28 cellular contexts compared by ENCODE assay signal in genomic region chr14:36683083-36683724, GRCh38. TPM values are rescaled to one million over a fixed set of nuclear protein-coding genes. Genes with fewer than 3 reads are reported as not detected.
DNase-seq lines count a peak whose midpoint lies in the region; ATAC-seq and TF ChIP-seq lines count a peak whose summit lies in the region.
"Had no signal": no experiment of that assay in that cellular context is flagged by ENCODE, and none has a peak within 500 bp of the region (broad histone marks: within the 10 kb centered on the region; RNA-seq: fewer than 3 reads in every experiment).

No MANE protein-coding gene starts in this region.

- H3K9me3 Mint-ChIP-seq in MCF 10A (ENCODE audit: unreplicated experiment) (no peaks in the 10 kb centered on the region), endodermal cell (no peaks in the 10 kb centered on the region)
- H3K9me3 Mint-ChIP-seq in activated CD4-positive, alpha-beta T cell treated with anti-CD3 and anti-CD28 coated beads for 36 hours (ENCODE audit: low read depth): no peaks in the 10 kb centered on the region
- H3K9me3 Mint-ChIP-seq in natural killer cell treated with Interleukin-12 subunit alpha and Interleukin-12 subunit beta and Interleukin-15 and Interleukin-18, amount 100 ng/mL, for 72 hours: peaks cover 10% of the 10 kb centered on the region
- H3K9me3 Mint-ChIP-seq: activated B cell treated with CpG ODN at 0.5 μM for 24 hours; activated CD4-positive, alpha-beta memory T cell treated with anti-CD3 and anti-CD28 coated beads for 36 hours had no signal

- no peak overlapping the region for H3K27ac Mint-ChIP-seq in MCF 10A (ENCODE audit: low read depth, unreplicated experiment)
- peak overlapping the region; percentile 54 for H3K27ac Mint-ChIP-seq in endodermal cell
- H3K27ac Mint-ChIP-seq in activated CD4-positive, alpha-beta T cell treated with anti-CD3 and anti-CD28 coated beads for 36 hours: no peak overlapping the region
- H3K27ac Mint-ChIP-seq in natural killer cell treated with Interleukin-12 subunit alpha and Interleukin-12 subunit beta and Interleukin-15 and Interleukin-18, amount 100 ng/mL, for 72 hours: no peak overlapping the region
- H3K27ac Mint-ChIP-seq: activated B cell treated with CpG ODN at 0.5 μM for 24 hours; activated CD4-positive, alpha-beta memory T cell treated with anti-CD3 and anti-CD28 coated beads for 36 hours; activated naive CD8-positive, alpha-beta T cell treated with anti-CD3 and anti-CD28 coated beads for 36 hours had no signal

- TF ChIP-seq CTCF in MCF 10A (IDR thresholded peaks at IDR 0.05; ENCODE audit: unreplicated experiment) (no peak), endodermal cell (conservative IDR thresholded peaks at IDR 0.05) (no peak), left lung (IDR thresholded peaks at IDR 0.05) (no peak)

- H3K9ac ChIP-seq in endodermal cell (ENCODE audit: extremely low read depth, low read length, poor library complexity, severe bottlenecking): no peak overlapping the region

- CTCF ChIA-PET in MCF 10A (lab: Yijun Ruan, JAX): interaction anchor here (0.6 to 1.0 kb wide), 3 partner anchors 72 to 259 kb away, joined by 3 to 5 read pairs (median 5); no protein-coding TSS in a partner anchor
- CTCF ChIA-PET in activated CD4-positive, alpha-beta T cell treated with anti-CD3 and anti-CD28 coated beads for 36 hours (lab: Charles Lee): no interaction called here

- 79 to 80% methylated on average over 3 to 9 of the region's 9 CpGs for whole genome bisulfite sequencing in endodermal cell (ENCODE audit: insufficient coverage in 1 of 2, insufficient read length in 1 of 2), 2 experiments

- no peak for ATAC-seq in left lung
- ATAC-seq in activated CD4-positive, alpha-beta T cell treated with anti-CD3 and anti-CD28 coated beads for 36 hours: no peak
- ATAC-seq in GM19455 (IDR thresholded peaks at IDR 0.05; ENCODE audit: unreplicated experiment): no peak
- ATAC-seq in natural killer cell treated with Interleukin-12 subunit alpha and Interleukin-12 subunit beta and Interleukin-15 and Interleukin-18, amount 100 ng/mL, for 72 hours: no peak
- ATAC-seq: left lobe of liver; naive thymus-derived CD8-positive, alpha-beta T cell; SK-N-SH treated with all-trans-retinoic acid at 6 μM for 48 hours had no signal

- H3K27me3 ChIP-seq in endodermal cell (ENCODE audit: control insufficient read depth, insufficient read depth, low read length, poor library complexity, severe bottlenecking) (no peaks in the 10 kb centered on the region), left lung (no peaks in the 10 kb centered on the region)

- in situ Hi-C loops in T47D (cut with HindIII; ENCODE audit: low pct_unique_long_range_greater_than_20kb, low sequenced_read_pairs): no loop called here

- H3K36me3 Mint-ChIP-seq in MCF 10A (ENCODE audit: insufficient read depth, unreplicated experiment) (peaks cover 4% of the 10 kb centered on the region), endodermal cell (ENCODE audit: low read depth) (no peaks in the 10 kb centered on the region)
- no peaks in the 10 kb centered on the region for H3K36me3 Mint-ChIP-seq in activated CD4-positive, alpha-beta T cell treated with anti-CD3 and anti-CD28 coated beads for 36 hours (ENCODE audit: low read depth)
- H3K36me3 Mint-ChIP-seq in natural killer cell treated with Interleukin-12 subunit alpha and Interleukin-12 subunit beta and Interleukin-15 and Interleukin-18, amount 100 ng/mL, for 72 hours: no peaks in the 10 kb centered on the region
- H3K36me3 Mint-ChIP-seq: activated CD4-positive, alpha-beta memory T cell treated with anti-CD3 and anti-CD28 coated beads for 36 hours; activated naive CD8-positive, alpha-beta T cell treated with anti-CD3 and anti-CD28 coated beads for 36 hours; naive thymus-derived CD8-positive, alpha-beta T cell had no signal

- H3K4me1 ChIP-seq in endodermal cell (ENCODE audit: control insufficient read depth, insufficient read depth, low read length) (peaks cover 2% of the 10 kb centered on the region), left lung (no peaks in the 10 kb centered on the region)
- H3K4me1 ChIP-seq: BE2C had no signal

- intact Hi-C loops in MCF 10A (cut with micrococcal nuclease): no loop called here
- intact Hi-C loops in left lung (cut with DNase I): no loop called here
- intact Hi-C loops in activated CD4-positive, alpha-beta T cell treated with anti-CD3 and anti-CD28 coated beads for 36 hours (cut with DNase I, micrococcal nuclease): no loop called here

- H3K4me1 Mint-ChIP-seq in MCF 10A (ENCODE audit: insufficient read depth, unreplicated experiment): peaks cover 10% of the 10 kb centered on the region
- peaks cover 41% of the 10 kb centered on the region for H3K4me1 Mint-ChIP-seq in endodermal cell
- H3K4me1 Mint-ChIP-seq in activated CD4-positive, alpha-beta T cell treated with anti-CD3 and anti-CD28 coated beads for 36 hours: no peaks in the 10 kb centered on the region
- H3K4me1 Mint-ChIP-seq in natural killer cell treated with Interleukin-12 subunit alpha and Interleukin-12 subunit beta and Interleukin-15 and Interleukin-18, amount 100 ng/mL, for 72 hours (ENCODE audit: low read depth in 2 of 2): no peaks in the 10 kb centered on the region
- H3K4me1 Mint-ChIP-seq: activated B cell treated with CpG ODN at 0.5 μM for 24 hours; activated naive CD8-positive, alpha-beta T cell treated with anti-CD3 and anti-CD28 coated beads for 36 hours; central memory CD8-positive, alpha-beta T cell; naive thymus-derived CD8-positive, alpha-beta T cell had no signal

- no TSS peak for BruUV-seq in MCF 10A (replicated peaks; lab: Mats Ljungman, UMichigan)

- no peaks in the 10 kb centered on the region for H3K27me3 Mint-ChIP-seq in MCF 10A (ENCODE audit: insufficient read depth, unreplicated experiment)
- H3K27me3 Mint-ChIP-seq in endodermal cell (ENCODE audit: insufficient read depth): no peaks in the 10 kb centered on the region
- peaks cover 17% of the 10 kb centered on the region for H3K27me3 Mint-ChIP-seq in activated CD4-positive, alpha-beta T cell treated with anti-CD3 and anti-CD28 coated beads for 36 hours
- H3K27me3 Mint-ChIP-seq in natural killer cell treated with Interleukin-12 subunit alpha and Interleukin-12 subunit beta and Interleukin-15 and Interleukin-18, amount 100 ng/mL, for 72 hours: peaks cover 0 to 4% of the 10 kb centered on the region in 2 donors
- H3K27me3 Mint-ChIP-seq: activated CD4-positive, alpha-beta memory T cell treated with anti-CD3 and anti-CD28 coated beads for 36 hours; central memory CD8-positive, alpha-beta T cell had no signal

- H3K4me3 ChIP-seq in endodermal cell (ENCODE audit: low read length) (no peak overlapping the region), left lung (no peak overlapping the region)
- H3K4me3 ChIP-seq: smooth muscle cell had no signal

- H3K36me3 ChIP-seq in endodermal cell (ENCODE audit: control insufficient read depth, insufficient read depth, low read length) (no peaks in the 10 kb centered on the region), left lung (no peaks in the 10 kb centered on the region)
- H3K36me3 ChIP-seq: BE2C had no signal

- peak; percentile 38 to 73 for DNase-seq in T47D (ENCODE audit: low read depth in 1 of 2, low spot score in 1 of 2)
- DNase-seq in MCF 10A (ENCODE audit: unreplicated experiment): no peak
- peak; percentile 93 for DNase-seq in NCI-H345 (lab: John Stamatoyannopoulos, UW)
- peak; percentile 60 for DNase-seq in endodermal cell
- DNase-seq in left lung: no peak
- DNase-seq in activated CD4-positive, alpha-beta T cell treated with anti-CD3 and anti-CD28 coated beads for 36 hours: no peak
- DNase-seq in natural killer cell treated with Interleukin-12 subunit alpha and Interleukin-12 subunit beta and Interleukin-15 and Interleukin-18, amount 100 ng/mL, for 72 hours (ENCODE audit: low spot score): no peak
- DNase-seq: activated B cell treated with CpG ODN at 0.5 μM for 24 hours; activated CD4-positive, alpha-beta memory T cell treated with anti-CD3 and anti-CD28 coated beads for 36 hours; activated naive CD8-positive, alpha-beta T cell treated with anti-CD3 and anti-CD28 coated beads for 36 hours; BE2C; HCEC 1CT; midbrain; naive thymus-derived CD8-positive, alpha-beta T cell; NCI-H1930; NCI-H524 treated with DMSO at 0.1 percent for 48 hours; retina; stimulated activated CD4-positive, alpha-beta T cell treated with anti-CD3 and anti-CD28 coated beads, Interleukin-2, amount 100 ng/mL, for 24 hours; substantia nigra had no signal

- H3K27ac ChIP-seq in endodermal cell (ENCODE audit: low read depth, low read length) (no peak overlapping the region), left lung (no peak overlapping the region)
- H3K27ac ChIP-seq: RWPE1 had no signal

- H3K4me3 Mint-ChIP-seq in MCF 10A (ENCODE audit: unreplicated experiment): no peak overlapping the region
- H3K4me3 Mint-ChIP-seq in endodermal cell: no peak overlapping the region
- H3K4me3 Mint-ChIP-seq in activated CD4-positive, alpha-beta T cell treated with anti-CD3 and anti-CD28 coated beads for 36 hours: no peak overlapping the region
- no peak overlapping the region for H3K4me3 Mint-ChIP-seq in natural killer cell treated with Interleukin-12 subunit alpha and Interleukin-12 subunit beta and Interleukin-15 and Interleukin-18, amount 100 ng/mL, for 72 hours
- H3K4me3 Mint-ChIP-seq: activated B cell treated with CpG ODN at 0.5 μM for 24 hours; activated CD4-positive, alpha-beta memory T cell treated with anti-CD3 and anti-CD28 coated beads for 36 hours; activated naive CD8-positive, alpha-beta T cell treated with anti-CD3 and anti-CD28 coated beads for 36 hours; central memory CD8-positive, alpha-beta T cell; naive thymus-derived CD8-positive, alpha-beta T cell had no signal

- no peaks in the 10 kb centered on the region for H3K9me3 ChIP-seq in endodermal cell (ENCODE audit: control insufficient read depth, low read length)
- no peaks in the 10 kb centered on the region for H3K9me3 ChIP-seq in left lung
- H3K9me3 ChIP-seq: BE2C had no signal

- POLR2A ChIA-PET in MCF 10A (lab: Yijun Ruan, JAX): no interaction called here
- POLR2A ChIA-PET in activated CD4-positive, alpha-beta T cell treated with anti-CD3 and anti-CD28 coated beads for 36 hours (lab: Charles Lee): no interaction called here

RNA-seq across cellular contexts. Expression of gene PAX9, which starts 21.5 kb away (rescaled TPM):
- total RNA-seq in MCF 10A (2022): 5.5 and 7.3 TPM in 2 replicates
- total RNA-seq in endodermal cell: under 1 TPM; 0.22 to 0.35 TPM
- 0.28 TPM for polyA plus RNA-seq in endodermal cell (2013, experiment 1 of 2)
- polyA plus RNA-seq in endodermal cell (2013, experiment 2 of 2): 0.33 TPM
- 1 to 10 TPM in 1 of 2 donors, under 1 TPM in 1; 0.35 to 1.4 TPM for total RNA-seq in left lung
- total RNA-seq in activated CD4-positive, alpha-beta T cell treated with anti-CD3 and anti-CD28 coated beads for 36 hours: not detected
- total RNA-seq in natural killer cell treated with Interleukin-12 subunit alpha and Interleukin-12 subunit beta and Interleukin-15 and Interleukin-18, amount 100 ng/mL, for 72 hours: not detected
- total RNA-seq: activated B cell treated with CpG ODN at 0.5 μM for 24 hours; activated CD4-positive, alpha-beta memory T cell treated with anti-CD3 and anti-CD28 coated beads for 36 hours; activated naive CD8-positive, alpha-beta T cell treated with anti-CD3 and anti-CD28 coated beads for 36 hours; dermis microvascular lymphatic vessel endothelial cell; fibroblast of villous mesenchyme; left lobe of liver; naive thymus-derived CD8-positive, alpha-beta T cell; omental fat pad; smooth muscle cell had no signal
- polyA plus RNA-seq: naive thymus-derived CD8-positive, alpha-beta T cell; smooth muscle cell had no signal

Comparison
In these comparisons a context has a peak if more than half of its experiments do, and no peak if none do; other contexts are left out.
1. DNase-seq: peak in T47D (2 of 2), NCI-H345 (single experiment) and endodermal cell (single experiment); none in MCF 10A (single experiment), left lung (0 of 2), activated CD4-positive, alpha-beta T cell treated with anti-CD3 and anti-CD28 coated beads for 36 hours (single experiment) and natural killer cell treated with Interleukin-12 subunit alpha and Interleukin-12 subunit beta and Interleukin-15 and Interleukin-18, amount 100 ng/mL, for 72 hours (single experiment).